8 cellular contexts compared by ENCODE assay signal in the genomic region with DNA sequence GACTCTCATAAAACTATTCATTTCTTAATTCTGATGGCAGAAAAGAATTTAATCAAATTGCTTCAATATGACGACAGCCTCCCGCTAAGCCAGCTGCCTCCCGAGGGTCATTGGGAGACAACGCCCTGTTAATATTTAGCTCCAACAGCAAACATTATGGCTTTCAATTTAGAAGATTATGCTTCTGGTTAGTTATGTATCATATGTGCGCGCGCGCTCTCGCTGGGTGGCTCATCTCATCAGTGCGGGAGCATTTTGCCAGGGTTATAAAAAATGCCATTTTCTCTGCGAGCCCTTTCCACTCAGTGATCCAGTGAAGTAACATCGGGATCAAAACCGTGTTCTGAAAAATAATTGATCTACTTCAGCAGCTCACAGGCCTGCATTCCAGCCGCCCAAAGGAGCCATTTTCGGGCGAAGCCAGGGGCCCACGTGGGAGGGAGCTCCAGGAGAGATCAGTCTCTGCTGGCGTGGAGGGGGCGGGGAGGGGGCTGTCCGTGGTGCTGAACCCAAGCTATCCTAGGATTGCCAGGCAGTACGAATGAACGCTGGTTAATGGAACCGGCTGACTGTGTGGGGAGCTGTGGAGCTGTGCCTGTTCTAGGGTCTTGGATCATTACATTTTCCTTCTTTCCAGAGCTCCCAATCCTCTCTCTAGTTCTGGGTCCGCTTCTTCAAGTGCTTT.
DNase-seq lines count a peak whose midpoint lies in the region; ATAC-seq, FAIRE-seq and TF ChIP-seq lines count a peak whose summit lies in the region.

No MANE protein-coding gene starts in this region.

- TF ChIP-seq POLR2A in HepG2 (IDR thresholded peaks at IDR 0.05; ENCODE audit: insufficient read depth in 1 of 2, low read depth in 2 of 2, low read length in 2 of 2) (no peak), right lobe of liver (IDR thresholded peaks at IDR 0.05) (no peak)

- H3K27me3 Mint-ChIP-seq in type B pancreatic cell, result peaks cover 67% of the 10 kb centered on the region

- no peak for FAIRE-seq in HepG2 (lab: Jason Lieb, UNC)
- no peak for FAIRE-seq in GM19239 (lab: Jason Lieb, UNC)

- H3K4me3 Mint-ChIP-seq in type B pancreatic cell, result peak overlapping the region; percentile 2

- H3K4me1 Mint-ChIP-seq in type B pancreatic cell (ENCODE audit: unreplicated experiment), result no peaks in the 10 kb centered on the region

- H3K27me3 ChIP-seq in HepG2 (ENCODE audit: control insufficient read depth in 1 of 2, insufficient read depth in 2 of 2, low read length in 2 of 2), result no peaks in the 10 kb centered on the region
- H3K27me3 ChIP-seq in right lobe of liver, result no peaks in the 10 kb centered on the region
- H3K27me3 ChIP-seq in psoas muscle (ENCODE audit: insufficient read depth in 3 of 3, low read length in 2 of 3), result peaks cover 7 to 52% (median 11%) of the 10 kb centered on the region in 3 donors

- no peaks in the 10 kb centered on the region for H4K20me1 ChIP-seq in HepG2 (ENCODE audit: insufficient read depth, low read length)

- no peak overlapping the region for H3K27ac ChIP-seq in HepG2 (ENCODE audit: extremely low read length, insufficient read depth, low read length)
- no peak overlapping the region for H3K27ac ChIP-seq in right lobe of liver
- H3K27ac ChIP-seq in psoas muscle, result no peak overlapping the region

- H3K79me2 ChIP-seq in HepG2 (ENCODE audit: insufficient read depth, low read length), result no peaks in the 10 kb centered on the region

- no peaks in the 10 kb centered on the region for H3K36me3 Mint-ChIP-seq in type B pancreatic cell

- no peak overlapping the region for H3K9ac ChIP-seq in HepG2 (ENCODE audit: insufficient read depth, low read depth, low read length)

- CTCF ChIA-PET in HepG2 (lab: Yijun Ruan, JAX; ENCODE audit: low intra/inter-chr PET ratio, low total read pairs), result no interaction called here

- POLR2A ChIA-PET in HepG2 (lab: Yijun Ruan, JAX), result no interaction called here

- H3K4me1 ChIP-seq in HepG2 (ENCODE audit: insufficient read depth, low read length) (no peaks in the 10 kb centered on the region), right lobe of liver (no peaks in the 10 kb centered on the region), psoas muscle (no peaks in the 10 kb centered on the region)

- intact Hi-C loops in HepG2 (cut with micrococcal nuclease; ENCODE audit: unreplicated experiment) (no loop called here), right lobe of liver (cut with DNase I) (no loop called here), head of caudate nucleus (cut with DNase I) (no loop called here), psoas muscle (cut with DNase I) (no loop called here)

- no peak overlapping the region for H3K27ac Mint-ChIP-seq in type B pancreatic cell

- no peak for TF ChIP-seq RAD21 in HepG2 (CRISPR knock-in tag; IDR thresholded peaks at IDR 0.05)

- TF ChIP-seq EP300 in HepG2 (IDR thresholded peaks at IDR 0.05; ENCODE audit: low read depth in 2 of 2, low read length in 2 of 2) (no peak), HepG2 (CRISPR knock-in tag; IDR thresholded peaks at IDR 0.05; ENCODE audit: borderline replicate concordance) (no peak)

- H3K36me3 ChIP-seq in HepG2 (replicated peaks in 1 of 2; ENCODE audit: control insufficient read depth in 1 of 2, insufficient read depth in 2 of 2, low read length in 2 of 2) (no peaks in the 10 kb centered on the region), right lobe of liver (no peaks in the 10 kb centered on the region), psoas muscle (ENCODE audit: insufficient read depth in 1 of 2, low read depth in 1 of 2) (no peaks in the 10 kb centered on the region)

- ATAC-seq in HepG2 (peak; percentile 57; the same call in 2 of the 3 replicates), right lobe of liver (no peak), GM18498 (IDR thresholded peaks at IDR 0.05; ENCODE audit: unreplicated experiment) (no peak), psoas muscle (no peak)

- H3K4me3 ChIP-seq in HepG2 (replicated peaks in 1 of 3; ENCODE audit: insufficient read depth in 1 of 3, low read depth in 2 of 3, low read length in 3 of 3) (no peak overlapping the region), right lobe of liver (no peak overlapping the region), psoas muscle (no peak overlapping the region)

- H3K9me3 Mint-ChIP-seq in type B pancreatic cell, result no peaks in the 10 kb centered on the region

- H3K4me2 ChIP-seq in HepG2 (ENCODE audit: low read depth, low read length), result no peak overlapping the region

- H3K9me3 ChIP-seq in HepG2 (ENCODE audit: low read length) (no peaks in the 10 kb centered on the region), right lobe of liver (no peaks in the 10 kb centered on the region), psoas muscle (no peaks in the 10 kb centered on the region)

- DNase-seq in HepG2 (ENCODE audit: low spot score), result no peak
- no peak for DNase-seq in right lobe of liver
- DNase-seq in RPMI8226, result peak; percentile 72
- DNase-seq in head of caudate nucleus, result peak; percentile 50 to 86 (median 70)
- peak; percentile 75 for DNase-seq in type B pancreatic cell (ENCODE audit: extremely low spot score, unreplicated experiment)
- DNase-seq in GM19239 (ENCODE audit: insufficient read length, low spot score), result no peak
- DNase-seq in psoas muscle, result no peak

- H2AFZ ChIP-seq in HepG2 (ENCODE audit: low read length), result no peak overlapping the region

- no TSS peak for BruUV-seq in HepG2 (replicated peaks; lab: Mats Ljungman, UMichigan)

- no peak for TF ChIP-seq CTCF in HepG2 (CRISPR knock-in tag; IDR thresholded peaks at IDR 0.05)
- TF ChIP-seq CTCF in right lobe of liver (IDR thresholded peaks at IDR 0.05), result no peak
- TF ChIP-seq CTCF in type B pancreatic cell (conservative IDR thresholded peaks at IDR 0.05), result no peak
- no peak for TF ChIP-seq CTCF in psoas muscle (IDR thresholded peaks at IDR 0.05)

- in situ Hi-C loops in HepG2 (cut with HindIII; ENCODE audit: extremely low pct_ligation_motif_present, low pct_unique_long_range_greater_than_20kb), result no loop called here

- 39% methylated on average over 23 of the region's 24 CpGs for WGBS in HepG2 (ENCODE audit: low lambda C conversion rate)
- 30% methylated on average over 18 of the region's 24 CpGs for WGBS in right lobe of liver (ENCODE audit: insufficient coverage, low coverage, low lambda C conversion rate, missing lambda C conversion rate)
- 20 to 26% (median 20%) methylated on average over 24 of the region's 24 CpGs for WGBS in psoas muscle, 3 donors

TF ChIP-seq in HepG2, 621 proteins besides CTCF, POLR2A, EP300 and RAD21 (continues in another document):
- TF ChIP-seq, protein P1, sequence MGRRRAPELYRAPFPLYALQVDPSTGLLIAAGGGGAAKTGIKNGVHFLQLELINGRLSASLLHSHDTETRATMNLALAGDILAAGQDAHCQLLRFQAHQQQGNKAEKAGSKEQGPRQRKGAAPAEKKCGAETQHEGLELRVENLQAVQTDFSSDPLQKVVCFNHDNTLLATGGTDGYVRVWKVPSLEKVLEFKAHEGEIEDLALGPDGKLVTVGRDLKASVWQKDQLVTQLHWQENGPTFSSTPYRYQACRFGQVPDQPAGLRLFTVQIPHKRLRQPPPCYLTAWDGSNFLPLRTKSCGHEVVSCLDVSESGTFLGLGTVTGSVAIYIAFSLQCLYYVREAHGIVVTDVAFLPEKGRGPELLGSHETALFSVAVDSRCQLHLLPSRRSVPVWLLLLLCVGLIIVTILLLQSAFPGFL (CRISPR knock-in tag; IDR thresholded peaks at IDR 0.05), result no peak
- TF ChIP-seq RORA (CRISPR knock-in tag; IDR thresholded peaks at IDR 0.05) (no peak), SALL1 (CRISPR knock-in tag; IDR thresholded peaks at IDR 0.05) (peak; percentile 41; the same call in 1 of the 2 replicates)
- TF ChIP-seq, protein P2, sequence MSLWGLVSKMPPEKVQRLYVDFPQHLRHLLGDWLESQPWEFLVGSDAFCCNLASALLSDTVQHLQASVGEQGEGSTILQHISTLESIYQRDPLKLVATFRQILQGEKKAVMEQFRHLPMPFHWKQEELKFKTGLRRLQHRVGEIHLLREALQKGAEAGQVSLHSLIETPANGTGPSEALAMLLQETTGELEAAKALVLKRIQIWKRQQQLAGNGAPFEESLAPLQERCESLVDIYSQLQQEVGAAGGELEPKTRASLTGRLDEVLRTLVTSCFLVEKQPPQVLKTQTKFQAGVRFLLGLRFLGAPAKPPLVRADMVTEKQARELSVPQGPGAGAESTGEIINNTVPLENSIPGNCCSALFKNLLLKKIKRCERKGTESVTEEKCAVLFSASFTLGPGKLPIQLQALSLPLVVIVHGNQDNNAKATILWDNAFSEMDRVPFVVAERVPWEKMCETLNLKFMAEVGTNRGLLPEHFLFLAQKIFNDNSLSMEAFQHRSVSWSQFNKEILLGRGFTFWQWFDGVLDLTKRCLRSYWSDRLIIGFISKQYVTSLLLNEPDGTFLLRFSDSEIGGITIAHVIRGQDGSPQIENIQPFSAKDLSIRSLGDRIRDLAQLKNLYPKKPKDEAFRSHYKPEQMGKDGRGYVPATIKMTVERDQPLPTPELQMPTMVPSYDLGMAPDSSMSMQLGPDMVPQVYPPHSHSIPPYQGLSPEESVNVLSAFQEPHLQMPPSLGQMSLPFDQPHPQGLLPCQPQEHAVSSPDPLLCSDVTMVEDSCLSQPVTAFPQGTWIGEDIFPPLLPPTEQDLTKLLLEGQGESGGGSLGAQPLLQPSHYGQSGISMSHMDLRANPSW (CRISPR knock-in tag; IDR thresholded peaks at IDR 0.05; ENCODE audit: borderline replicate concordance), result no peak
- TF ChIP-seq, protein P3, sequence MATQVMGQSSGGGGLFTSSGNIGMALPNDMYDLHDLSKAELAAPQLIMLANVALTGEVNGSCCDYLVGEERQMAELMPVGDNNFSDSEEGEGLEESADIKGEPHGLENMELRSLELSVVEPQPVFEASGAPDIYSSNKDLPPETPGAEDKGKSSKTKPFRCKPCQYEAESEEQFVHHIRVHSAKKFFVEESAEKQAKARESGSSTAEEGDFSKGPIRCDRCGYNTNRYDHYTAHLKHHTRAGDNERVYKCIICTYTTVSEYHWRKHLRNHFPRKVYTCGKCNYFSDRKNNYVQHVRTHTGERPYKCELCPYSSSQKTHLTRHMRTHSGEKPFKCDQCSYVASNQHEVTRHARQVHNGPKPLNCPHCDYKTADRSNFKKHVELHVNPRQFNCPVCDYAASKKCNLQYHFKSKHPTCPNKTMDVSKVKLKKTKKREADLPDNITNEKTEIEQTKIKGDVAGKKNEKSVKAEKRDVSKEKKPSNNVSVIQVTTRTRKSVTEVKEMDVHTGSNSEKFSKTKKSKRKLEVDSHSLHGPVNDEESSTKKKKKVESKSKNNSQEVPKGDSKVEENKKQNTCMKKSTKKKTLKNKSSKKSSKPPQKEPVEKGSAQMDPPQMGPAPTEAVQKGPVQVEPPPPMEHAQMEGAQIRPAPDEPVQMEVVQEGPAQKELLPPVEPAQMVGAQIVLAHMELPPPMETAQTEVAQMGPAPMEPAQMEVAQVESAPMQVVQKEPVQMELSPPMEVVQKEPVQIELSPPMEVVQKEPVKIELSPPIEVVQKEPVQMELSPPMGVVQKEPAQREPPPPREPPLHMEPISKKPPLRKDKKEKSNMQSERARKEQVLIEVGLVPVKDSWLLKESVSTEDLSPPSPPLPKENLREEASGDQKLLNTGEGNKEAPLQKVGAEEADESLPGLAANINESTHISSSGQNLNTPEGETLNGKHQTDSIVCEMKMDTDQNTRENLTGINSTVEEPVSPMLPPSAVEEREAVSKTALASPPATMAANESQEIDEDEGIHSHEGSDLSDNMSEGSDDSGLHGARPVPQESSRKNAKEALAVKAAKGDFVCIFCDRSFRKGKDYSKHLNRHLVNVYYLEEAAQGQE (IDR thresholded peaks at IDR 0.05; ENCODE audit: borderline replicate concordance in 1 of 2, low read depth in 1 of 2, low read length in 2 of 2), result peak; percentile 92 to 96

Comparison
In these comparisons a context has a peak if more than half of its experiments do, and no peak if none do; other contexts are left out.
1. DNase-seq: peak in RPMI8226 (single experiment), head of caudate nucleus (42 of 42) and type B pancreatic cell (single experiment); none in HepG2 (single experiment), right lobe of liver (0 of 3), GM19239 (single experiment) and psoas muscle (0 of 2).